10 cellular contexts compared by ENCODE assay signal in genomic region chr17:62705781-62706597, GRCh38.
A peak's percentile ranks its signal among the peaks of the same experiment; 100 is the strongest.
DNase-seq lines count a peak whose midpoint lies in the region; ATAC-seq, FAIRE-seq and TF ChIP-seq lines count a peak whose summit lies in the region.
"Had no signal": no experiment of that assay in that cellular context is flagged by ENCODE, and none has a peak within 500 bp of the region (broad histone marks: within the 10 kb centered on the region; RNA-seq: fewer than 3 reads in every experiment).

No MANE protein-coding gene starts in this region.

- intact Hi-C loops in kidney (cut with DNase I): loop anchor here (10.0 kb wide), 1 partner anchor 259 kb away; the partner anchor contains the start of gene TANC2

- H3K4me3 ChIP-seq in kidney (ENCODE audit: low read length in 2 of 2): peak overlapping the region; percentile 32 to 48

- no peak for FAIRE-seq in kidney (lab: Jason Lieb, UNC)

- H3K4me1 Mint-ChIP-seq in chondrocyte (ENCODE audit: low read depth): peaks cover 28% of the 10 kb centered on the region

- H3K27ac ChIP-seq in kidney (ENCODE audit: low read depth in 2 of 2, low read length in 2 of 2): peak overlapping the region; percentile 40 to 55
- peak overlapping the region; percentile 93 for H3K27ac ChIP-seq in substantia nigra (ENCODE audit: low read depth, low read length, poor library complexity, severe bottlenecking)

- H3K9me3 ChIP-seq in kidney (ENCODE audit: control insufficient read depth in 1 of 2, low read length in 2 of 2): peaks cover 0 to 5% of the 10 kb centered on the region in 2 donors

- H3K27me3 Mint-ChIP-seq in chondrocyte (ENCODE audit: low read depth): no peaks in the 10 kb centered on the region

- H3K36me3 Mint-ChIP-seq in chondrocyte (ENCODE audit: low read depth): peaks cover 2% of the 10 kb centered on the region

- DNase-seq in NCI-H1092 treated with DMSO at 0.1 percent for 48 hours (lab: John Stamatoyannopoulos, UW) (peak; percentile 5), NCI-H1092 (lab: John Stamatoyannopoulos, UW) (no peak), chondrocyte (ENCODE audit: low spot score) (no peak), kidney (no peak), substantia nigra (lab: John Stamatoyannopoulos, UW) (peak in 48 of 49 donors; percentile 24 to 85 (median 65)), RPMI8226 (no peak), cerebellum (ENCODE audit: low spot score) (no peak)
- DNase-seq: activated T-cell treated with anti-CD3 and anti-CD28 coated beads, Interleukin-2, amount 50 U/mL, for 24 hours; NCI-H2107 had no signal

- no peak overlapping the region for H3K27ac Mint-ChIP-seq in chondrocyte (ENCODE audit: unreplicated experiment)
- H3K27ac Mint-ChIP-seq: activated T-cell treated with anti-CD3 and anti-CD28 coated beads, Interleukin-2, amount 50 U/mL, for 24 hours had no signal

- no peak overlapping the region for H3K9ac ChIP-seq in kidney (ENCODE audit: low read length in 2 of 2)

- ATAC-seq in HG03521 (IDR thresholded peaks at IDR 0.05; ENCODE audit: unreplicated experiment): no peak

- H3K4me3 Mint-ChIP-seq in chondrocyte (ENCODE audit: unreplicated experiment): peak overlapping the region; percentile 78

- H3K9me3 Mint-ChIP-seq in chondrocyte (ENCODE audit: low read depth): peaks cover 12% of the 10 kb centered on the region
- H3K9me3 Mint-ChIP-seq: activated T-cell treated with anti-CD3 and anti-CD28 coated beads, Interleukin-2, amount 50 U/mL, for 24 hours had no signal

- peaks cover 0 to 11% of the 10 kb centered on the region in 2 donors for H3K4me1 ChIP-seq in kidney (ENCODE audit: control insufficient read depth in 1 of 2, insufficient read depth in 1 of 2, low read depth in 1 of 2, low read length in 2 of 2)

- no peak for TF ChIP-seq CTCF in chondrocyte (IDR thresholded peaks at IDR 0.05)
- no peak for TF ChIP-seq CTCF in kidney (IDR thresholded peaks at IDR 0.05; ENCODE audit: borderline replicate concordance, extremely low read depth, insufficient read depth)

- H3K36me3 ChIP-seq in kidney (ENCODE audit: control insufficient read depth in 1 of 2, insufficient read depth in 2 of 2, low read length in 2 of 2): no peaks in the 10 kb centered on the region

Comparison
In these comparisons a context has a peak if more than half of its experiments do, and no peak if none do; other contexts are left out.
1. DNase-seq: peak in NCI-H1092 treated with DMSO at 0.1 percent for 48 hours (single experiment) and substantia nigra (48 of 49); none in NCI-H1092 (single experiment), chondrocyte (single experiment), kidney (single experiment), RPMI8226 (single experiment) and cerebellum (single experiment).